23 cellular contexts compared by ENCODE assay signal in the genomic region with DNA sequence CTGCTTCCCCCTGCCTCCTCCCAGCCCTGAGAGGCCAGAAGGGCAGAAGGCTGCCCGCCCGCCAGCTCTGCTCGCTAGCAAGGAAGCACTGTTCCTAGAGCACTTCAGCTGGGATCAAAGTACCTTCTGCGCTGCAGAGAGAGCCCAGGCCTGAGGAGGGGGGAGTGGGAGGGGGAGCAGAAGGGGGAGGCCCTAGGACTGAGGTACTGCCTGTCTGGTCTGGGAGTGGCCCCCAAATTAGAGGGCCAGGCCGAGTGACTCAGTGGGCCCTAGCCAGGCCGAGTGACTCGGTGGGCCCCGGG. TPM values are rescaled to one million over a fixed set of nuclear protein-coding genes. Genes with fewer than 3 reads are reported as not detected.
"Had no signal": no experiment of that assay in that cellular context is flagged by ENCODE, and none has a peak within 500 bp of the region (broad histone marks: within the 10 kb centered on the region; RNA-seq: fewer than 3 reads in every experiment).

No MANE protein-coding gene starts in this region.

- H3K9me3 Mint-ChIP-seq: activated naive CD4-positive, alpha-beta T cell treated with anti-CD3 and anti-CD28 coated beads, Interleukin-2, amount 50 U/mL, for 24 hours; immature natural killer cell; memory B cell; naive thymus-derived CD4-positive, alpha-beta T cell; stimulated activated naive B cell treated with anti-CD40 and anti-IgM and Interleukin-4, amounts not matched to agents 10 μg/mL and 1 μg/mL and 100 μg/mL, for 72 hours had no signal

- ATAC-seq: heart right ventricle; left ventricle myocardium superior; naive thymus-derived CD4-positive, alpha-beta T cell; pancreas; stimulated activated naive B cell treated with anti-CD40 and anti-IgM and Interleukin-4, amounts not matched to agents 10 μg/mL and 1 μg/mL and 100 μg/mL, for 72 hours had no signal

- H3K27me3 Mint-ChIP-seq: activated naive CD4-positive, alpha-beta T cell treated with anti-CD3 and anti-CD28 coated beads, Interleukin-2, amount 50 U/mL, for 24 hours had no signal

- DNase-seq: activated CD4-positive, alpha-beta T cell treated with anti-CD3 and anti-CD28 coated beads, Interleukin-2, amount 50 U/mL, for 48 hours; activated gamma-delta T cell; adrenal gland; cerebellar nuclear complex; effector CD4-positive, alpha-beta T cell; heart right ventricle; immature natural killer cell; kidney glomerular epithelial cell; left ventricle myocardium superior; naive thymus-derived CD4-positive, alpha-beta T cell; pancreas; stimulated activated naive B cell treated with anti-CD40 and anti-IgM and Interleukin-4, amounts not matched to agents 10 μg/mL and 1 μg/mL and 100 μg/mL, for 72 hours; T-helper 2 cell; thyroid gland had no signal

- H3K4me1 Mint-ChIP-seq: activated naive CD4-positive, alpha-beta T cell treated with anti-CD3 and anti-CD28 coated beads, Interleukin-2, amount 50 U/mL, for 24 hours; immature natural killer cell had no signal

- H3K27ac ChIP-seq: esophagus muscularis mucosa, neutrophil, pancreas, thyroid gland, vagina, VCaP had no signal

- H3K36me3 ChIP-seq: adrenal gland, esophagus muscularis mucosa, heart right ventricle, neutrophil, pancreas, thyroid gland, vagina had no signal

- H3K36me3 Mint-ChIP-seq: activated naive CD4-positive, alpha-beta T cell treated with anti-CD3 and anti-CD28 coated beads, Interleukin-2, amount 50 U/mL, for 24 hours; immature natural killer cell; memory B cell; naive thymus-derived CD4-positive, alpha-beta T cell; stimulated activated naive B cell treated with anti-CD40 and anti-IgM and Interleukin-4, amounts not matched to agents 10 μg/mL and 1 μg/mL and 100 μg/mL, for 72 hours had no signal

- H3K27me3 ChIP-seq: thyroid gland, vagina had no signal

- H3K4me3 Mint-ChIP-seq: activated naive CD4-positive, alpha-beta T cell treated with anti-CD3 and anti-CD28 coated beads, Interleukin-2, amount 50 U/mL, for 24 hours; immature natural killer cell; memory B cell; naive thymus-derived CD4-positive, alpha-beta T cell; stimulated activated naive B cell treated with anti-CD40 and anti-IgM and Interleukin-4, amounts not matched to agents 10 μg/mL and 1 μg/mL and 100 μg/mL, for 72 hours had no signal

- H3K4me3 ChIP-seq: adrenal gland, esophagus muscularis mucosa, heart right ventricle, pancreas, thyroid gland, vagina had no signal

- H3K27ac Mint-ChIP-seq: activated naive CD4-positive, alpha-beta T cell treated with anti-CD3 and anti-CD28 coated beads, Interleukin-2, amount 50 U/mL, for 24 hours; immature natural killer cell; memory B cell; naive thymus-derived CD4-positive, alpha-beta T cell; stimulated activated naive B cell treated with anti-CD40 and anti-IgM and Interleukin-4, amounts not matched to agents 10 μg/mL and 1 μg/mL and 100 μg/mL, for 72 hours had no signal

- H3K4me1 ChIP-seq: adrenal gland, pancreas had no signal

- H3K9me3 ChIP-seq: adrenal gland, esophagus muscularis mucosa, heart right ventricle, neutrophil, pancreas, thyroid gland, vagina had no signal

RNA-seq across cellular contexts. Expression of gene BGN, which starts 2.7 kb away (rescaled TPM):
- total RNA-seq: naive thymus-derived CD4-positive, alpha-beta T cell had no signal
- polyA plus RNA-seq: immature natural killer cell; naive thymus-derived CD4-positive, alpha-beta T cell had no signal

RNA-seq across cellular contexts. Expression of gene ATP2B3, which starts 25.3 kb away (rescaled TPM):
- total RNA-seq: bronchial epithelial cell; heart right ventricle; left ventricle myocardium superior; mucosa of gallbladder; naive thymus-derived CD4-positive, alpha-beta T cell; pulmonary artery endothelial cell; thyroid gland had no signal
- polyA plus RNA-seq: heart right ventricle; immature natural killer cell; naive thymus-derived CD4-positive, alpha-beta T cell had no signal
